8 cellular contexts compared by ENCODE assay signal in genomic region chr2:62456721-62457539, GRCh38.
DNase-seq lines count a peak whose midpoint lies in the region; ATAC-seq, FAIRE-seq and TF ChIP-seq lines count a peak whose summit lies in the region.

No MANE protein-coding gene starts in this region.

- peaks cover 3% of the 10 kb centered on the region for H3K27me3 Mint-ChIP-seq in nephron (ENCODE audit: low read depth)
- H3K27me3 Mint-ChIP-seq in stimulated activated naive CD8-positive, alpha-beta T cell treated with anti-CD3 and anti-CD28 coated beads, Interleukin-15, Interleukin-2, amounts not matched to agents 100 ng/mL and 50 ng/mL, for 24 hours: peaks cover 5% of the 10 kb centered on the region

- ATAC-seq in GM21390 (IDR thresholded peaks at IDR 0.05; ENCODE audit: unreplicated experiment): peak; percentile 97

- H3K9me3 Mint-ChIP-seq in nephron: no peaks in the 10 kb centered on the region
- no peaks in the 10 kb centered on the region for H3K9me3 Mint-ChIP-seq in stimulated activated naive CD8-positive, alpha-beta T cell treated with anti-CD3 and anti-CD28 coated beads, Interleukin-15, Interleukin-2, amounts not matched to agents 100 ng/mL and 50 ng/mL, for 24 hours

- FAIRE-seq in HTR-8/SVneo (lab: Jason Lieb, UNC) (peak; percentile 78), RCC 7860 (lab: Jason Lieb, UNC) (no peak)

- H3K4me3 ChIP-seq in fibroblast of pulmonary artery (replicated peaks; ENCODE audit: low read depth, low read length): peak overlapping the region; percentile 66

- DNase-seq in DMS53 (lab: John Stamatoyannopoulos, UW) (peak; percentile 81), HTR-8/SVneo (ENCODE audit: insufficient read length, low spot score) (peak; percentile 86), RCC 7860 (ENCODE audit: low spot score) (peak; percentile 77), fibroblast of pulmonary artery (ENCODE audit: low read depth) (peak; percentile 54)
- DNase-seq in activated effector memory CD4-positive, alpha-beta T cell treated with Interleukin-2 at 50 U/mL for 16 hours: peak; percentile 42

- peaks cover 33% of the 10 kb centered on the region for H3K4me1 Mint-ChIP-seq in nephron
- H3K4me1 Mint-ChIP-seq in stimulated activated naive CD8-positive, alpha-beta T cell treated with anti-CD3 and anti-CD28 coated beads, Interleukin-15, Interleukin-2, amounts not matched to agents 100 ng/mL and 50 ng/mL, for 24 hours (ENCODE audit: low read depth): no peaks in the 10 kb centered on the region

- TF ChIP-seq CTCF in fibroblast of pulmonary artery (IDR thresholded peaks at IDR 0.05; ENCODE audit: low read length, missing control alignments): peak; percentile 56
- peak; percentile 98 to 99 (median 98) for TF ChIP-seq CTCF in nephron (IDR thresholded peaks at IDR 0.05; ENCODE audit: unreplicated experiment in 3 of 3)

- peak overlapping the region in 2 of 3 experiments; percentile 90 to 96 for H3K27ac Mint-ChIP-seq in nephron
- no peak overlapping the region for H3K27ac Mint-ChIP-seq in stimulated activated naive CD8-positive, alpha-beta T cell treated with anti-CD3 and anti-CD28 coated beads, Interleukin-15, Interleukin-2, amounts not matched to agents 100 ng/mL and 50 ng/mL, for 24 hours

- H3K4me3 Mint-ChIP-seq in nephron: peak overlapping the region; percentile 70 to 77 (median 72)
- peak overlapping the region; percentile 12 for H3K4me3 Mint-ChIP-seq in stimulated activated naive CD8-positive, alpha-beta T cell treated with anti-CD3 and anti-CD28 coated beads, Interleukin-15, Interleukin-2, amounts not matched to agents 100 ng/mL and 50 ng/mL, for 24 hours

- no peaks in the 10 kb centered on the region for H3K36me3 Mint-ChIP-seq in nephron (ENCODE audit: low read depth)
- no peaks in the 10 kb centered on the region for H3K36me3 Mint-ChIP-seq in stimulated activated naive CD8-positive, alpha-beta T cell treated with anti-CD3 and anti-CD28 coated beads, Interleukin-15, Interleukin-2, amounts not matched to agents 100 ng/mL and 50 ng/mL, for 24 hours (ENCODE audit: low read depth)

Comparison
In these comparisons a context has a peak if more than half of its experiments do, and no peak if none do; other contexts are left out.
1. Peak in every context shown above with its lines: DNase-seq, ATAC-seq and H3K4me3 ChIP-seq.